1 cellular context compared by ENCODE assay signal in genomic region chr16:87492721-87493554, GRCh38.
TF ChIP-seq lines count a peak whose summit lies in the region.

TSS of gene ZCCHC14 (minus strand) at chr16:87493024. CDS start at chr16:87492238, 786 bp downstream.

TF ChIP-seq in HepG2, 621 proteins besides CTCF, POLR2A, EP300 and RAD21 (continued from another document and continues in another):
- TF ChIP-seq, protein P1, sequence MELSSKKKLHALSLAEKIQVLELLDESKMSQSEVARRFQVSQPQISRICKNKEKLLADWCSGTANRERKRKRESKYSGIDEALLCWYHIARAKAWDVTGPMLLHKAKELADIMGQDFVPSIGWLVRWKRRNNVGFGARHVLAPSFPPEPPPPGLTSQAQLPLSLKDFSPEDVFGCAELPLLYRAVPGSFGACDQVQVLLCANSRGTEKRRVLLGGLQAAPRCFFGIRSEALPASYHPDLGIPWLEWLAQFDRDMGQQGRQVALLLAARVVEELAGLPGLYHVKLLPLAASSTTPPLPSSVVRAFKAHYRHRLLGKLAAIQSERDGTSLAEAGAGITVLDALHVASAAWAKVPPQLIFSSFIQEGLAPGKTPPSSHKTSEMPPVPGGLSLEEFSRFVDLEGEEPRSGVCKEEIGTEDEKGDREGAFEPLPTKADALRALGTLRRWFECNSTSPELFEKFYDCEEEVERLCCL (CRISPR knock-in tag; IDR thresholded peaks at IDR 0.05; ENCODE audit: borderline replicate concordance): no peak; the same call in 1 of the 2 replicates
- TF ChIP-seq TARDBP (CRISPR knock-in tag; IDR thresholded peaks at IDR 0.05): peak; percentile 63; the same call in 1 of the 2 replicates
- TF ChIP-seq MAX (IDR thresholded peaks at IDR 0.05): peak; percentile 84
- peak; percentile 62; the same call in 1 of the 2 replicates for TF ChIP-seq ZNF546 (CRISPR knock-in tag; conservative IDR thresholded peaks at IDR 0.05)
- TF ChIP-seq KMT2B (CRISPR knock-in tag; IDR thresholded peaks at IDR 0.05): peak; percentile 73
- TF ChIP-seq, protein P2, sequence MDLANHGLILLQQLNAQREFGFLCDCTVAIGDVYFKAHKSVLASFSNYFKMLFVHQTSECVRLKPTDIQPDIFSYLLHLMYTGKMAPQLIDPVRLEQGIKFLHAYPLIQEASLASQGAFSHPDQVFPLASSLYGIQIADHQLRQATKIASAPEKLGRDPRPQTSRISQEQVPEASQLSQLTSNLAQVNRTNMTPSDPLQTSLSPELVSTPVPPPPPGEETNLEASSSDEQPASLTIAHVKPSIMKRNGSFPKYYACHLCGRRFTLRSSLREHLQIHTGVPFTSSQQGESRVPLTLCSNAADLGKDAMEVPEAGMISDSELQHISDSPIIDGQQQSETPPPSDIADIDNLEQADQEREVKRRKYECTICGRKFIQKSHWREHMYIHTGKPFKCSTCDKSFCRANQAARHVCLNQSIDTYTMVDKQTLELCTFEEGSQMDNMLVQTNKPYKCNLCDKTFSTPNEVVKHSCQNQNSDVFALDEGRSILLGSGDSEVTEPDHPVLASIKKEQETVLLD (CRISPR knock-in tag; IDR thresholded peaks at IDR 0.05; ENCODE audit: low read depth): peak; percentile 100
- 0 out of 2 replicates have a peak, but pooled peaks have one; percentile 40 for TF ChIP-seq ZNF773 (CRISPR knock-in tag; IDR thresholded peaks at IDR 0.05; ENCODE audit: borderline replicate concordance)
- TF ChIP-seq SAP130 (CRISPR knock-in tag; IDR thresholded peaks at IDR 0.05; ENCODE audit: low read depth): peak; percentile 69
- TF ChIP-seq XBP1 (CRISPR knock-in tag; IDR thresholded peaks at IDR 0.05): no peak
- no peak for TF ChIP-seq ATF2 (CRISPR knock-in tag; IDR thresholded peaks at IDR 0.05)
- peak; percentile 64; the same call in 1 of the 2 replicates for TF ChIP-seq GFI1 (CRISPR knock-in tag; IDR thresholded peaks at IDR 0.05; ENCODE audit: borderline replicate concordance)
- TF ChIP-seq ZBTB40 (IDR thresholded peaks at IDR 0.05): no peak
- no peak for TF ChIP-seq ZBTB40 (CRISPR knock-in tag; IDR thresholded peaks at IDR 0.05)
- TF ChIP-seq TBX2 (CRISPR knock-in tag; IDR thresholded peaks at IDR 0.05; ENCODE audit: borderline replicate concordance): peak; percentile 66
- TF ChIP-seq SIX1 (CRISPR knock-in tag; IDR thresholded peaks at IDR 0.05; ENCODE audit: borderline replicate concordance): no peak
- no peak for TF ChIP-seq ZNF691 (CRISPR knock-in tag; IDR thresholded peaks at IDR 0.05; ENCODE audit: borderline replicate concordance, low read depth)
- TF ChIP-seq ZNF605 (CRISPR knock-in tag; IDR thresholded peaks at IDR 0.05): 0 out of 2 replicates have a peak, but pooled peaks have one; percentile 64
- TF ChIP-seq ZNF432 (CRISPR knock-in tag; IDR thresholded peaks at IDR 0.05; ENCODE audit: borderline replicate concordance): no peak
- TF ChIP-seq ZNF776 (CRISPR knock-in tag; IDR thresholded peaks at IDR 0.05): no peak
- TF ChIP-seq, protein P3, sequence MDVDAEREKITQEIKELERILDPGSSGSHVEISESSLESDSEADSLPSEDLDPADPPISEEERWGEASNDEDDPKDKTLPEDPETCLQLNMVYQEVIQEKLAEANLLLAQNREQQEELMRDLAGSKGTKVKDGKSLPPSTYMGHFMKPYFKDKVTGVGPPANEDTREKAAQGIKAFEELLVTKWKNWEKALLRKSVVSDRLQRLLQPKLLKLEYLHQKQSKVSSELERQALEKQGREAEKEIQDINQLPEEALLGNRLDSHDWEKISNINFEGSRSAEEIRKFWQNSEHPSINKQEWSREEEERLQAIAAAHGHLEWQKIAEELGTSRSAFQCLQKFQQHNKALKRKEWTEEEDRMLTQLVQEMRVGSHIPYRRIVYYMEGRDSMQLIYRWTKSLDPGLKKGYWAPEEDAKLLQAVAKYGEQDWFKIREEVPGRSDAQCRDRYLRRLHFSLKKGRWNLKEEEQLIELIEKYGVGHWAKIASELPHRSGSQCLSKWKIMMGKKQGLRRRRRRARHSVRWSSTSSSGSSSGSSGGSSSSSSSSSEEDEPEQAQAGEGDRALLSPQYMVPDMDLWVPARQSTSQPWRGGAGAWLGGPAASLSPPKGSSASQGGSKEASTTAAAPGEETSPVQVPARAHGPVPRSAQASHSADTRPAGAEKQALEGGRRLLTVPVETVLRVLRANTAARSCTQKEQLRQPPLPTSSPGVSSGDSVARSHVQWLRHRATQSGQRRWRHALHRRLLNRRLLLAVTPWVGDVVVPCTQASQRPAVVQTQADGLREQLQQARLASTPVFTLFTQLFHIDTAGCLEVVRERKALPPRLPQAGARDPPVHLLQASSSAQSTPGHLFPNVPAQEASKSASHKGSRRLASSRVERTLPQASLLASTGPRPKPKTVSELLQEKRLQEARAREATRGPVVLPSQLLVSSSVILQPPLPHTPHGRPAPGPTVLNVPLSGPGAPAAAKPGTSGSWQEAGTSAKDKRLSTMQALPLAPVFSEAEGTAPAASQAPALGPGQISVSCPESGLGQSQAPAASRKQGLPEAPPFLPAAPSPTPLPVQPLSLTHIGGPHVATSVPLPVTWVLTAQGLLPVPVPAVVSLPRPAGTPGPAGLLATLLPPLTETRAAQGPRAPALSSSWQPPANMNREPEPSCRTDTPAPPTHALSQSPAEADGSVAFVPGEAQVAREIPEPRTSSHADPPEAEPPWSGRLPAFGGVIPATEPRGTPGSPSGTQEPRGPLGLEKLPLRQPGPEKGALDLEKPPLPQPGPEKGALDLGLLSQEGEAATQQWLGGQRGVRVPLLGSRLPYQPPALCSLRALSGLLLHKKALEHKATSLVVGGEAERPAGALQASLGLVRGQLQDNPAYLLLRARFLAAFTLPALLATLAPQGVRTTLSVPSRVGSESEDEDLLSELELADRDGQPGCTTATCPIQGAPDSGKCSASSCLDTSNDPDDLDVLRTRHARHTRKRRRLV (CRISPR knock-in tag; IDR thresholded peaks at IDR 0.05): peak; percentile 68; the same call in 1 of the 2 replicates
- TF ChIP-seq, protein P4, sequence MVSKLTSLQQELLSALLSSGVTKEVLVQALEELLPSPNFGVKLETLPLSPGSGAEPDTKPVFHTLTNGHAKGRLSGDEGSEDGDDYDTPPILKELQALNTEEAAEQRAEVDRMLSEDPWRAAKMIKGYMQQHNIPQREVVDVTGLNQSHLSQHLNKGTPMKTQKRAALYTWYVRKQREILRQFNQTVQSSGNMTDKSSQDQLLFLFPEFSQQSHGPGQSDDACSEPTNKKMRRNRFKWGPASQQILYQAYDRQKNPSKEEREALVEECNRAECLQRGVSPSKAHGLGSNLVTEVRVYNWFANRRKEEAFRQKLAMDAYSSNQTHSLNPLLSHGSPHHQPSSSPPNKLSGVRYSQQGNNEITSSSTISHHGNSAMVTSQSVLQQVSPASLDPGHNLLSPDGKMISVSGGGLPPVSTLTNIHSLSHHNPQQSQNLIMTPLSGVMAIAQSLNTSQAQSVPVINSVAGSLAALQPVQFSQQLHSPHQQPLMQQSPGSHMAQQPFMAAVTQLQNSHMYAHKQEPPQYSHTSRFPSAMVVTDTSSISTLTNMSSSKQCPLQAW (CRISPR knock-in tag; IDR thresholded peaks at IDR 0.05): no peak
- no peak for TF ChIP-seq ZSCAN5A (CRISPR knock-in tag; IDR thresholded peaks at IDR 0.05; ENCODE audit: borderline replicate concordance)
- no peak for TF ChIP-seq RORA (CRISPR knock-in tag; IDR thresholded peaks at IDR 0.05)
- no peak for TF ChIP-seq RFX3 (CRISPR knock-in tag; IDR thresholded peaks at IDR 0.05)
- TF ChIP-seq GATA4 (IDR thresholded peaks at IDR 0.05; ENCODE audit: borderline replicate concordance, low read depth): no peak
- TF ChIP-seq IRF2 (CRISPR knock-in tag; IDR thresholded peaks at IDR 0.05): 0 out of 2 replicates have a peak, but pooled peaks have one; percentile 32
- TF ChIP-seq ZFX (CRISPR knock-in tag; IDR thresholded peaks at IDR 0.05; ENCODE audit: low read depth): no peak; the same call in 1 of the 2 replicates
- TF ChIP-seq POLR2G (IDR thresholded peaks at IDR 0.05; ENCODE audit: low read depth, low read length): peak; percentile 73
- TF ChIP-seq SCMH1 (CRISPR knock-in tag; IDR thresholded peaks at IDR 0.05; ENCODE audit: borderline replicate concordance): no peak
- 0 out of 2 replicates have a peak, but pooled peaks have one; percentile 18 for TF ChIP-seq ZNF792 (CRISPR knock-in tag; IDR thresholded peaks at IDR 0.05)
- TF ChIP-seq TRIM24 (CRISPR knock-in tag; IDR thresholded peaks at IDR 0.05): no peak
